8 cellular contexts compared by ENCODE assay signal in the genomic region with DNA sequence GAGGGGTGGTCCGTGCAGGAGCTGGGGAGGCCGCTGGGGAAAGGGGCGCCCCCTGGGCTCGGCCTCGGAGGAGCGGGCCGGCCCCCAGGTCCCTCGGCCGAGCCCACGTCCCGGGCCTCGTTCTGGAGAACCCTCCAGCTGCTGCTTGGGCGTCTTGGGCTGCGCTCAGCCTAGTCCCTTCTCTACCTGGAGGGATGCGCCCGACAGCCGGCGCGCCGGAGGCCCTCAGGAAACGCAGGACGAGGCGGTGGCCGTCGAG. TPM values are rescaled to one million over a fixed set of nuclear protein-coding genes. Genes with fewer than 3 reads are reported as not detected.
DNase-seq lines count a peak whose midpoint lies in the region; ATAC-seq and TF ChIP-seq lines count a peak whose summit lies in the region.

No MANE protein-coding gene starts in this region.

- DNase-seq in Panc1 (ENCODE audit: low read depth, low spot score) = no peak
- DNase-seq in glutamatergic neuron = no peak
- DNase-seq in ecto neural progenitor cell (ENCODE audit: low spot score) = no peak
- no peak for DNase-seq in DMS79 (lab: John Stamatoyannopoulos, UW)

- H3K4me3 Mint-ChIP-seq in glutamatergic neuron (ENCODE audit: unreplicated experiment) = no peak overlapping the region

- H3K27ac ChIP-seq in 22Rv1 (peak overlapping the region; percentile 75), Panc1 (ENCODE audit: low read length) (peak overlapping the region; percentile 56), gastroesophageal sphincter (peak overlapping the region in 3 of 4 donors; percentile 86 to 92 (median 91)), stomach smooth muscle (ENCODE audit: low read length) (no peak overlapping the region)

- in situ Hi-C loops in Panc1 (cut with HindIII; ENCODE audit: low pct_unique_long_range_greater_than_20kb, low sequenced_read_pairs) = no loop called here

- peak; percentile 31 for ATAC-seq in GM21423 (IDR thresholded peaks at IDR 0.05; ENCODE audit: unreplicated experiment)
- ATAC-seq in Panc1 = no peak; the same call in 1 of the 2 replicates
- peak; percentile 11 for ATAC-seq in gastroesophageal sphincter

- no peaks in the 10 kb centered on the region for H3K9me3 ChIP-seq in Panc1 (ENCODE audit: control insufficient read depth, insufficient read depth, low read depth, low read length)
- no peaks in the 10 kb centered on the region for H3K9me3 ChIP-seq in gastroesophageal sphincter
- H3K9me3 ChIP-seq in stomach smooth muscle (ENCODE audit: control insufficient read depth in 2 of 2, low read length in 2 of 2) = no peaks in the 10 kb centered on the region

- no peaks in the 10 kb centered on the region for H3K36me3 ChIP-seq in Panc1 (ENCODE audit: control insufficient read depth, insufficient read depth, low read length)
- H3K36me3 ChIP-seq in gastroesophageal sphincter = peaks cover 0 to 11% of the 10 kb centered on the region in 2 donors
- H3K36me3 ChIP-seq in stomach smooth muscle (ENCODE audit: control insufficient read depth in 2 of 2, insufficient read depth in 2 of 2, low read length in 2 of 2) = peaks cover 3% of the 10 kb centered on the region in 2 donors

- H3K27ac Mint-ChIP-seq in glutamatergic neuron (ENCODE audit: unreplicated experiment) = no peak overlapping the region

- peak overlapping the region; percentile 64 to 83 for H3K4me3 ChIP-seq in Panc1 (ENCODE audit: low read depth in 2 of 2, low read length in 2 of 2)
- H3K4me3 ChIP-seq in gastroesophageal sphincter = peak overlapping the region; percentile 25 to 97
- H3K4me3 ChIP-seq in stomach smooth muscle (ENCODE audit: low read length in 2 of 2) = peak overlapping the region; percentile 40 to 90

- peaks cover 3% of the 10 kb centered on the region for H3K36me3 Mint-ChIP-seq in glutamatergic neuron (ENCODE audit: unreplicated experiment)

- H3K27me3 Mint-ChIP-seq in glutamatergic neuron (ENCODE audit: unreplicated experiment) = peaks cover 6% of the 10 kb centered on the region

- TF ChIP-seq CTCF in 22Rv1 (IDR thresholded peaks at IDR 0.05) (peak; percentile 16; the same call in 1 of the 2 replicates), Panc1 (IDR thresholded peaks at IDR 0.05) (peak; percentile 56), gastroesophageal sphincter (IDR thresholded peaks at IDR 0.05) (no peak), glutamatergic neuron (IDR thresholded peaks at IDR 0.05; ENCODE audit: partially characterized antibody, unreplicated experiment) (no peak)

- no peak for TF ChIP-seq EP300 in gastroesophageal sphincter (IDR thresholded peaks at IDR 0.05)

- CTCF ChIA-PET in Panc1 (lab: Charles Lee) = interaction anchor here (0.9 to 1.0 kb wide), 2 partner anchors 48 to 144 kb away, joined by 4 read pairs; a partner anchor contains a TSS

- peak overlapping the region; percentile 21 to 64 for H3K9ac ChIP-seq in stomach smooth muscle (ENCODE audit: low read length in 2 of 2)

- H3K9me3 Mint-ChIP-seq in glutamatergic neuron (ENCODE audit: unreplicated experiment) = peaks cover 15% of the 10 kb centered on the region

- intact Hi-C loops in Panc1 (cut with micrococcal nuclease; ENCODE audit: unreplicated experiment) = loop anchor here (10.0 kb wide), 1 partner anchor 141 kb away; no protein-coding TSS in a partner anchor

- WGBS in gastroesophageal sphincter (ENCODE audit: low coverage in 1 of 2), 2 donors = no CpG with 5 or more reads among the region's 25 CpGs

- H3K27me3 ChIP-seq in Panc1 (ENCODE audit: control insufficient read depth, insufficient read depth, low read length) (no peaks in the 10 kb centered on the region), gastroesophageal sphincter (no peaks in the 10 kb centered on the region), stomach smooth muscle (ENCODE audit: control insufficient read depth in 1 of 2, insufficient read depth in 2 of 2, low read length in 2 of 2) (no peaks in the 10 kb centered on the region)

- POLR2A ChIA-PET in Panc1 (lab: Charles Lee) = interaction anchor here (0.6 to 1.2 kb wide), 2 partner anchors 33 to 65 kb away, joined by 3 to 9 read pairs; no protein-coding TSS in a partner anchor

- H3K4me1 Mint-ChIP-seq in glutamatergic neuron (ENCODE audit: low read depth, unreplicated experiment) = no peaks in the 10 kb centered on the region

- TF ChIP-seq POLR2A in gastroesophageal sphincter (IDR thresholded peaks at IDR 0.05) = no peak

- no TSS peak for BruUV-seq in Panc1 (replicated peaks; lab: Mats Ljungman, UMichigan)

- peaks cover 4% of the 10 kb centered on the region; the same call in 1 of the 2 replicates for H3K4me1 ChIP-seq in Panc1 (ENCODE audit: control insufficient read depth, insufficient read depth, low read length)
- H3K4me1 ChIP-seq in gastroesophageal sphincter = peaks cover 0 to 28% (median 3%) of the 10 kb centered on the region in 3 donors
- peaks cover 17% of the 10 kb centered on the region for H3K4me1 ChIP-seq in stomach smooth muscle (ENCODE audit: control insufficient read depth, insufficient read depth, low read length)

RNA-seq across cellular contexts. Expression of a gene that starts 0.3 kb away (rescaled TPM):
- 53.0 TPM for total RNA-seq in Panc1 (2021; ENCODE audit: unreplicated experiment)
- 71.6 TPM for polyA plus RNA-seq in Panc1 (2012; ENCODE audit: insufficient read length)
- 10 to 100 TPM; 12.5 to 21.8 (median 13.3) TPM for total RNA-seq in gastroesophageal sphincter
- total RNA-seq in glutamatergic neuron (ENCODE audit: unreplicated experiment) = 12.5 TPM

RNA-seq across cellular contexts. Expression of a gene that starts 32.3 kb away (rescaled TPM):
- total RNA-seq in Panc1 (2021; ENCODE audit: unreplicated experiment) = 39.8 TPM
- polyA plus RNA-seq in Panc1 (2012; ENCODE audit: insufficient read length) = 22.8 TPM
- 10 to 100 TPM; 18.0 to 46.7 (median 35.5) TPM for total RNA-seq in gastroesophageal sphincter
- total RNA-seq in glutamatergic neuron (ENCODE audit: unreplicated experiment) = 38.3 TPM

RNA-seq across cellular contexts. Expression of a gene that starts 42.5 kb away (rescaled TPM):
- 1.6 TPM for total RNA-seq in Panc1 (2021; ENCODE audit: unreplicated experiment)
- 3.7 TPM for polyA plus RNA-seq in Panc1 (2012; ENCODE audit: insufficient read length)
- under 1 TPM in 1 of 4 donors, not detected in 3; 0.40 TPM for total RNA-seq in gastroesophageal sphincter
- total RNA-seq in glutamatergic neuron (ENCODE audit: unreplicated experiment) = 0.42 TPM

RNA-seq across cellular contexts. Expression of a gene that starts 47.5 kb away (rescaled TPM):
- total RNA-seq in Panc1 (2021; ENCODE audit: unreplicated experiment) (122 TPM), gastroesophageal sphincter (10 to 100 TPM in 2 of 4 donors, 1 to 10 TPM in 2; 7.7 to 18.7 (median 11.0) TPM), glutamatergic neuron (ENCODE audit: unreplicated experiment) (32.8 TPM)
- polyA plus RNA-seq in Panc1 (2012; ENCODE audit: insufficient read length) = 60.0 TPM

Comparison
In these comparisons a context has a peak if more than half of its experiments do, and no peak if none do; other contexts are left out.
1. CTCF ChIP-seq: peak in 22Rv1 (single experiment) and Panc1 (single experiment); none in gastroesophageal sphincter (0 of 4) and glutamatergic neuron (single experiment).
2. Peak in every context shown above with its lines, with median percentiles within 50 percentile points of each other: H3K4me3 ChIP-seq.